Comparison of ENCODE assay signal across 10 cellular contexts in genomic region chr2:234863043-234863934, GRCh38.
DNase-seq lines count a peak whose midpoint lies in the region; ATAC-seq and TF ChIP-seq lines count a peak whose summit lies in the region.
"Had no signal": no experiment of that assay in that cellular context is flagged by ENCODE, and none has a peak within 500 bp of the region (broad histone marks: within the 10 kb centered on the region; RNA-seq: fewer than 3 reads in every experiment).

No MANE protein-coding gene starts in this region.

- H3K4me1 ChIP-seq in OCI-LY7 (ENCODE audit: insufficient read depth, low read length, poor library complexity, severe bottlenecking): no peaks in the 10 kb centered on the region

- H3K4me3 Mint-ChIP-seq in stimulated activated memory B cell treated with anti-CD40 and anti-IgM and Interleukin-4, amounts not matched to agents 10 μg/mL and 1 μg/mL and 100 μg/mL, for 72 hours: no peak overlapping the region
- no peak overlapping the region for H3K4me3 Mint-ChIP-seq in activated CD4-positive, alpha-beta T cell treated with anti-CD3 and anti-CD28 coated beads for 36 hours
- H3K4me3 Mint-ChIP-seq: T-helper 2 cell treated with Interferon-gamma antibody and Interleukin-4, amounts not matched to agents 5 μg/mL and 100 μg/mL, for 36 hours had no signal

- no peaks in the 10 kb centered on the region for H3K4me1 Mint-ChIP-seq in stimulated activated memory B cell treated with anti-CD40 and anti-IgM and Interleukin-4, amounts not matched to agents 10 μg/mL and 1 μg/mL and 100 μg/mL, for 72 hours
- no peaks in the 10 kb centered on the region for H3K4me1 Mint-ChIP-seq in activated CD4-positive, alpha-beta T cell treated with anti-CD3 and anti-CD28 coated beads for 36 hours

- H3K9me2 ChIP-seq in OCI-LY7 (ENCODE audit: insufficient read depth, low read length): no peaks in the 10 kb centered on the region

- in situ Hi-C loops in brain microvascular endothelial cell (cut with HindIII; ENCODE audit: low pct_ligation_motif_present, low sequenced_read_pairs): no loop called here

- no peaks in the 10 kb centered on the region for H4K20me1 ChIP-seq in OCI-LY7 (ENCODE audit: insufficient read depth, low read length)

- H3K79me2 ChIP-seq in OCI-LY7 (ENCODE audit: insufficient read depth, low read depth, low read length): no peaks in the 10 kb centered on the region

- TF ChIP-seq CTCF in brain microvascular endothelial cell (IDR thresholded peaks at IDR 0.05; ENCODE audit: low read depth, low read length, missing control alignments) (no peak), OCI-LY7 (conservative IDR thresholded peaks at IDR 0.05; ENCODE audit: low read length) (no peak)

- H3K27me3 ChIP-seq in brain microvascular endothelial cell (replicated peaks): no peaks in the 10 kb centered on the region

- H3K4me3 ChIP-seq in brain microvascular endothelial cell (ENCODE audit: low read depth, low read length): no peak overlapping the region
- H3K4me3 ChIP-seq in OCI-LY7 (ENCODE audit: low read depth, low read length, poor library complexity, severe bottlenecking): no peak overlapping the region

- H3K27ac ChIP-seq in brain microvascular endothelial cell (no peak overlapping the region), substantia nigra (ENCODE audit: low read depth, low read length, poor library complexity, severe bottlenecking) (no peak overlapping the region), OCI-LY7 (ENCODE audit: low read depth, low read length, poor library complexity, severe bottlenecking) (no peak overlapping the region)

- no TSS peak for BruUV-seq in OCI-LY7 (replicated peaks; lab: Mats Ljungman, UMichigan)

- H3K36me3 ChIP-seq in brain microvascular endothelial cell (replicated peaks) (no peaks in the 10 kb centered on the region), OCI-LY7 (ENCODE audit: insufficient read depth, low read length) (no peaks in the 10 kb centered on the region)

- CTCF ChIA-PET in OCI-LY7 (lab: Charles Lee; ENCODE audit: unreplicated experiment): no interaction called here
- CTCF ChIA-PET in activated CD4-positive, alpha-beta T cell treated with anti-CD3 and anti-CD28 coated beads for 36 hours (lab: Charles Lee): no interaction called here

- H3K9me3 Mint-ChIP-seq in stimulated activated memory B cell treated with anti-CD40 and anti-IgM and Interleukin-4, amounts not matched to agents 10 μg/mL and 1 μg/mL and 100 μg/mL, for 72 hours: peaks cover 8% of the 10 kb centered on the region
- peaks cover 3% of the 10 kb centered on the region for H3K9me3 Mint-ChIP-seq in activated CD4-positive, alpha-beta T cell treated with anti-CD3 and anti-CD28 coated beads for 36 hours (ENCODE audit: low read depth)

- POLR2A ChIA-PET in OCI-LY7 (lab: Charles Lee): interaction anchor here (0.7 kb wide), 1 partner anchor 719 kb away, joined by 4 read pairs; no protein-coding TSS in a partner anchor
- POLR2A ChIA-PET in activated CD4-positive, alpha-beta T cell treated with anti-CD3 and anti-CD28 coated beads for 36 hours (lab: Charles Lee): no interaction called here

- H2AFZ ChIP-seq in OCI-LY7 (ENCODE audit: low read length): no peak overlapping the region

- intact Hi-C loops in OCI-LY7 (cut with micrococcal nuclease; ENCODE audit: unreplicated experiment): no loop called here
- intact Hi-C loops in activated CD4-positive, alpha-beta T cell treated with anti-CD3 and anti-CD28 coated beads for 36 hours (cut with DNase I, micrococcal nuclease): no loop called here

- no peak overlapping the region for H3K27ac Mint-ChIP-seq in stimulated activated memory B cell treated with anti-CD40 and anti-IgM and Interleukin-4, amounts not matched to agents 10 μg/mL and 1 μg/mL and 100 μg/mL, for 72 hours
- no peak overlapping the region for H3K27ac Mint-ChIP-seq in activated CD4-positive, alpha-beta T cell treated with anti-CD3 and anti-CD28 coated beads for 36 hours
- H3K27ac Mint-ChIP-seq: T-helper 2 cell treated with Interferon-gamma antibody and Interleukin-4, amounts not matched to agents 5 μg/mL and 100 μg/mL, for 36 hours had no signal

- DNase-seq in LHCN-M2 (ENCODE audit: low read depth): peak; percentile 24
- peak; percentile 66 for DNase-seq in brain microvascular endothelial cell
- DNase-seq in iPS-NIHi11 (ENCODE audit: low spot score): peak; percentile 20
- DNase-seq in substantia nigra (lab: John Stamatoyannopoulos, UW): peak in 35 of 49 donors; percentile 5 to 70 (median 42)
- no peak for DNase-seq in OCI-LY7 (ENCODE audit: low spot score)
- no peak for DNase-seq in stimulated activated CD8-positive, alpha-beta memory T cell treated with anti-CD3 and anti-CD28 coated beads, Interleukin-4, amount 100 ng/mL, for 48 hours
- no peak for DNase-seq in activated CD4-positive, alpha-beta T cell treated with anti-CD3 and anti-CD28 coated beads for 36 hours
- DNase-seq: effector memory CD4-positive, alpha-beta T cell had no signal

- no peaks in the 10 kb centered on the region for H3K27me3 Mint-ChIP-seq in stimulated activated memory B cell treated with anti-CD40 and anti-IgM and Interleukin-4, amounts not matched to agents 10 μg/mL and 1 μg/mL and 100 μg/mL, for 72 hours
- H3K27me3 Mint-ChIP-seq in activated CD4-positive, alpha-beta T cell treated with anti-CD3 and anti-CD28 coated beads for 36 hours: peaks cover 3% of the 10 kb centered on the region

- no peaks in the 10 kb centered on the region for H3K9me3 ChIP-seq in OCI-LY7 (ENCODE audit: low read length)

- no peak overlapping the region for H3K4me2 ChIP-seq in OCI-LY7 (ENCODE audit: low read length)

- H3K36me3 Mint-ChIP-seq in stimulated activated memory B cell treated with anti-CD40 and anti-IgM and Interleukin-4, amounts not matched to agents 10 μg/mL and 1 μg/mL and 100 μg/mL, for 72 hours: peaks cover 4% of the 10 kb centered on the region
- no peaks in the 10 kb centered on the region for H3K36me3 Mint-ChIP-seq in activated CD4-positive, alpha-beta T cell treated with anti-CD3 and anti-CD28 coated beads for 36 hours (ENCODE audit: low read depth)

- no peak for ATAC-seq in stimulated activated memory B cell treated with anti-CD40 and anti-IgM and Interleukin-4, amounts not matched to agents 10 μg/mL and 1 μg/mL and 100 μg/mL, for 72 hours
- ATAC-seq in activated CD4-positive, alpha-beta T cell treated with anti-CD3 and anti-CD28 coated beads for 36 hours: no peak

Comparison
In these comparisons a context has a peak if more than half of its experiments do, and no peak if none do; other contexts are left out.
1. DNase-seq: peak in LHCN-M2 (single experiment), brain microvascular endothelial cell (single experiment), iPS-NIHi11 (single experiment) and substantia nigra (35 of 49); none in OCI-LY7 (single experiment), stimulated activated CD8-positive, alpha-beta memory T cell treated with anti-CD3 and anti-CD28 coated beads, Interleukin-4, amount 100 ng/mL, for 48 hours (single experiment) and activated CD4-positive, alpha-beta T cell treated with anti-CD3 and anti-CD28 coated beads for 36 hours (single experiment).